10 cellular contexts compared by ENCODE assay signal in the genomic region with DNA sequence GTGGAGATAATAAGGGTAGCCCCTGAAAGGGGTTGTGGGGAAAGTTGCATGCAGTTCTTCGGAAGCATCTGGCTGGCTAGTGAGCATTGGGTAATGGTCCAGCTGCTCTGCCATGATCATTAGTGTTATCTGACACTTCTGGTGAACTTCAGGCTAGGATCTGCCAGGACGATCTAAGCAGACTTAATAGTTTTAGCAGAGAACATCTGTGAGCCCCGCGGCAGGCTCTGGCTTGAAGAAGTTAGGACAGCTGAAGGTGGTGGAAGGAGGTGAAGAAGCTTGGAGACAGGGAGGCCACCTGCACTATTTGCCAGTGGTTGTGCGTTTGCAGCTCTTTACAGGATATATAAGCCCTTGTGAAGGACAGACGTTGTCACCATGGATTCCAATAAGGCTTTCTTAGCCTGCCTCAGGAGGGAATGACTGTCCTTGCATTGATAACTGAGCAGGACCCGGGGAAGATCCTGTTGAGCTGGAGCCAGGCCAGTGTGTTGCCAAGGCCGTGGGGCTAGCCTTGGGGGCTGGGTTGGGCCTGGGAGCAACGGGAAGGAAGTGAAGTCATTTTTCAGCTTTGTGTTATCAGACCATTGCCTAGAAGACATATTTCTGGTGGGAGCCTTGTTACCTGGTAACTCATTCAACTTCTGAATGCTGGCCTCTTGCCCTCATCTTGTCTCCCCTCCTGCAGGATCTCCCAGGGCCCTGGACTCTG.
A peak's percentile ranks its signal among the peaks of the same experiment; 100 is the strongest.
DNase-seq lines count a peak whose midpoint lies in the region; ATAC-seq, FAIRE-seq and TF ChIP-seq lines count a peak whose summit lies in the region.
"Had no signal": no experiment of that assay in that cellular context is flagged by ENCODE, and none has a peak within 500 bp of the region (broad histone marks: within the 10 kb centered on the region; RNA-seq: fewer than 3 reads in every experiment).

No MANE protein-coding gene starts in this region.

- H3K9me3 ChIP-seq in keratinocyte (ENCODE audit: control insufficient read depth, low read depth, low read length) = no peaks in the 10 kb centered on the region
- H3K9me3 ChIP-seq in thymus (ENCODE audit: control insufficient read depth) = no peaks in the 10 kb centered on the region

- H4K20me1 ChIP-seq in keratinocyte (ENCODE audit: control insufficient read depth, extremely low read depth, insufficient read depth, low read length) = no peaks in the 10 kb centered on the region

- H3K79me2 ChIP-seq in keratinocyte (ENCODE audit: control insufficient read depth, insufficient read depth, low read length) = peaks cover 40% of the 10 kb centered on the region

- H3K4me3 Mint-ChIP-seq in activated naive CD4-positive, alpha-beta T cell treated with anti-CD3 and anti-CD28 coated beads, Interleukin-2, amount 10 ng/mL, durations not matched to agents 7 days and 5 days = no peak overlapping the region
- H3K4me3 Mint-ChIP-seq in WTC11 = no peak overlapping the region

- ATAC-seq in activated naive CD4-positive, alpha-beta T cell treated with anti-CD3 and anti-CD28 coated beads, Interleukin-2, amount 50 U/mL, for 72 hours = no peak
- no peak for ATAC-seq in WTC11
- ATAC-seq in HG02610 (IDR thresholded peaks at IDR 0.05; ENCODE audit: unreplicated experiment) = no peak
- ATAC-seq in HG02798 (IDR thresholded peaks at IDR 0.05; ENCODE audit: poor library complexity, unreplicated experiment) = no peak

- H3K27me3 ChIP-seq in keratinocyte (ENCODE audit: control insufficient read depth, extremely low read depth, insufficient read depth, low read length) (no peaks in the 10 kb centered on the region), thymus (ENCODE audit: control insufficient read depth, insufficient read depth) (no peaks in the 10 kb centered on the region)

- H3K36me3 ChIP-seq in keratinocyte (ENCODE audit: control insufficient read depth in 2 of 2, extremely low read depth in 1 of 2, insufficient read depth in 2 of 2, low read length in 2 of 2) (no peaks in the 10 kb centered on the region), thymus (ENCODE audit: control insufficient read depth, insufficient read depth) (peaks cover 6% of the 10 kb centered on the region)

- no peaks in the 10 kb centered on the region for H3K27me3 Mint-ChIP-seq in activated naive CD4-positive, alpha-beta T cell treated with anti-CD3 and anti-CD28 coated beads, Interleukin-2, amount 10 ng/mL, durations not matched to agents 7 days and 5 days
- no peaks in the 10 kb centered on the region for H3K27me3 Mint-ChIP-seq in WTC11 (ENCODE audit: low read depth)

- CTCF ChIA-PET in activated naive CD4-positive, alpha-beta T cell treated with anti-CD3 and anti-CD28 coated beads, Interleukin-2, amount 10 ng/mL, durations not matched to agents 7 days and 5 days (lab: Charles Lee) = interaction anchor here (1.2 kb wide), 1 partner anchor 41 kb away, joined by 3 read pairs; no protein-coding TSS in a partner anchor
- CTCF ChIA-PET in WTC11 (lab: Charles Lee) = interaction anchor here (0.9 to 1.1 kb wide), 2 partner anchors 84 to 290 kb away, joined by 3 read pairs; no protein-coding TSS in a partner anchor

- H3K9me1 ChIP-seq in keratinocyte (ENCODE audit: control insufficient read depth, extremely low read depth, insufficient read depth, low read length) = peaks cover 2% of the 10 kb centered on the region

- no peaks in the 10 kb centered on the region for H3K9me3 Mint-ChIP-seq in activated naive CD4-positive, alpha-beta T cell treated with anti-CD3 and anti-CD28 coated beads, Interleukin-2, amount 50 U/mL, for 72 hours
- H3K9me3 Mint-ChIP-seq in activated naive CD4-positive, alpha-beta T cell treated with anti-CD3 and anti-CD28 coated beads, Interleukin-2, amount 10 ng/mL, durations not matched to agents 7 days and 5 days = no peaks in the 10 kb centered on the region
- peaks cover 5% of the 10 kb centered on the region for H3K9me3 Mint-ChIP-seq in WTC11

- no peak overlapping the region for H2AFZ ChIP-seq in keratinocyte (ENCODE audit: control insufficient read depth, low read length)

- H3K27ac ChIP-seq in keratinocyte (ENCODE audit: control insufficient read depth, insufficient read depth, low read length) (no peak overlapping the region), thymus (ENCODE audit: low read depth) (peak overlapping the region; percentile 46)

- peak; percentile 67 for FAIRE-seq in keratinocyte (lab: Jason Lieb, UNC)

- peaks cover 6 to 8% of the 10 kb centered on the region in 2 donors for H3K36me3 Mint-ChIP-seq in activated naive CD4-positive, alpha-beta T cell treated with anti-CD3 and anti-CD28 coated beads, Interleukin-2, amount 50 U/mL, for 72 hours
- peaks cover 4% of the 10 kb centered on the region for H3K36me3 Mint-ChIP-seq in activated naive CD4-positive, alpha-beta T cell treated with anti-CD3 and anti-CD28 coated beads, Interleukin-2, amount 10 ng/mL, durations not matched to agents 7 days and 5 days
- peaks cover 5% of the 10 kb centered on the region; the same call in 1 of the 2 replicates for H3K36me3 Mint-ChIP-seq in WTC11

- peak overlapping the region; percentile 39 for H3K4me2 ChIP-seq in keratinocyte (ENCODE audit: control insufficient read depth, extremely low read depth, insufficient read depth, low read depth, low read length)

- DNase-seq in activated naive CD4-positive, alpha-beta T cell treated with anti-CD3 and anti-CD28 coated beads, Interleukin-2, amount 50 U/mL, for 72 hours (ENCODE audit: low spot score in 2 of 2) = no peak
- no peak for DNase-seq in activated naive CD4-positive, alpha-beta T cell treated with anti-CD3 and anti-CD28 coated beads, Interleukin-2, amount 10 ng/mL, durations not matched to agents 7 days and 5 days
- DNase-seq in WTC11 (ENCODE audit: low spot score) = no peak
- no peak for DNase-seq in keratinocyte (ENCODE audit: low read depth, low spot score)
- DNase-seq in NOMO-1 treated with dmso at 0.1 percent for 144 hours (lab: John Stamatoyannopoulos, UW; ENCODE audit: unreplicated experiment) = no peak
- DNase-seq: activated effector memory CD4-positive, alpha-beta T cell treated with anti-CD3 and anti-CD28 coated beads, Interleukin-2, amount 50 U/mL, for 16 hours; stimulated activated CD4-positive, alpha-beta T cell treated with anti-CD3 and anti-CD28 coated beads, Interleukin-1b, Interleukin-23, amount 100 ng/mL, for 48 hours had no signal

- POLR2A ChIA-PET in WTC11 (lab: Charles Lee) = no interaction called here

- H3K9ac ChIP-seq in keratinocyte (ENCODE audit: control insufficient read depth, extremely low read depth, insufficient read depth, low read length) = no peak overlapping the region

- H3K4me1 ChIP-seq in keratinocyte (ENCODE audit: control insufficient read depth, extremely low read depth, insufficient read depth, low read length) (peaks cover 11% of the 10 kb centered on the region), thymus (ENCODE audit: control insufficient read depth, insufficient read depth, low read length) (peaks cover 31% of the 10 kb centered on the region)

- peak overlapping the region; percentile 53 to 67 for H3K27ac Mint-ChIP-seq in activated naive CD4-positive, alpha-beta T cell treated with anti-CD3 and anti-CD28 coated beads, Interleukin-2, amount 50 U/mL, for 72 hours
- H3K27ac Mint-ChIP-seq in activated naive CD4-positive, alpha-beta T cell treated with anti-CD3 and anti-CD28 coated beads, Interleukin-2, amount 10 ng/mL, durations not matched to agents 7 days and 5 days = no peak overlapping the region
- H3K27ac Mint-ChIP-seq in WTC11 = peak overlapping the region; percentile 1; the same call in 1 of the 2 replicates

- H3K4me3 ChIP-seq in keratinocyte (ENCODE audit: control insufficient read depth in 2 of 3, extremely low read depth in 1 of 3, insufficient read depth in 2 of 3, low read depth in 1 of 3, low read length in 3 of 3) (no peak overlapping the region), thymus (ENCODE audit: low read length) (no peak overlapping the region)

- dilution Hi-C loops in keratinocyte (cut with MboI; ENCODE audit: extremely low pct_ligation_motif_present, low sequenced_read_pairs) = no loop called here

- 42% methylated on average over 9 of the region's 9 CpGs for WGBS in thymus

- TF ChIP-seq CTCF in WTC11 (IDR thresholded peaks at IDR 0.05) (no peak), keratinocyte (optimal IDR thresholded peaks at IDR 0.05 in 1 of 3, IDR thresholded peaks at IDR 0.05 in 1 of 3, conservative IDR thresholded peaks at IDR 0.05 in 1 of 3; ENCODE audit: extremely low read depth in 1 of 3, insufficient read depth in 2 of 3, low read length in 3 of 3) (no peak)

- H3K4me1 Mint-ChIP-seq in activated naive CD4-positive, alpha-beta T cell treated with anti-CD3 and anti-CD28 coated beads, Interleukin-2, amount 10 ng/mL, durations not matched to agents 7 days and 5 days = peaks cover 34% of the 10 kb centered on the region
- peaks cover 51% of the 10 kb centered on the region for H3K4me1 Mint-ChIP-seq in WTC11

TF ChIP-seq in WTC11, 78 proteins besides CTCF, POLR2A, EP300 and RAD21 (continues in another document):
- TF ChIP-seq FOXP1 (CRISPR knock-in tag; IDR thresholded peaks at IDR 0.05; ENCODE audit: borderline replicate concordance) = no peak
- TF ChIP-seq MYBL2 (CRISPR knock-in tag; IDR thresholded peaks at IDR 0.05) = no peak
- no peak for TF ChIP-seq ZNF219 (CRISPR knock-in tag; IDR thresholded peaks at IDR 0.05; ENCODE audit: borderline replicate concordance)
- no peak for TF ChIP-seq AFF4 (CRISPR knock-in tag; IDR thresholded peaks at IDR 0.05; ENCODE audit: borderline replicate concordance)
